ENCODE assay signal across 12 cellular contexts in the genomic region with DNA sequence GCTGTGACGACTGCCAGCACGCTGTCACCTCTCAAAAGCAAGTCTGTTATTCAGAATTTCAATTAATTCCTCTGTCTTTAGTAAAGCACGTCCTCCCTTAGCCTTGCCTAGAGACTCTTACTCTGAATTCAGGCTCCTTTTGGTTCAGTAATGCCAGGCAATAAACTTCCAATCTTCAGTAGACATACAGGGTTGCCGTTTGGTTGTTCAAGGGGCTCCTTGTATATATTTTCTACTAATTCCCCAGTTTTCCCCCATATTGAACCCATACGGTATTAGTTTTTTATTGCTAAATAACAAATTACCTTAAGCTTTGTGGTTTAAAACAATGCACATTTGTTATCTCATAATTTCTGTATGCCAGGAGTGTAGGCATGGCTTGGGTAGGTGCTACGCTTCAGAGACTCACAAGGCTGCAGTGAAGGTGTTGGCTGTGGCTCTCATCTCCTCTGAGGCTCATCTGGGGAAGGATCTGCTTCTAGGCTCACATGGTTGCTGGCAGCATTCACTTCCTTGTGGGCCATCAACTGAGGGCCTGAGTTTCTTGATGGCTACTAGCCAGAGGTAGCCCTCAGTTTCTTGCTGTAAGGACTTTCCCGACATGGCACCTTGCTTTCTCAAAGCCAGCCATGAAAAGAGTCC. TPM values are rescaled to one million over a fixed set of nuclear protein-coding genes. Genes with fewer than 3 reads are reported as not detected.
DNase-seq lines count a peak whose midpoint lies in the region; TF ChIP-seq lines count a peak whose summit lies in the region.
"Had no signal": no experiment of that assay in that cellular context is flagged by ENCODE, and none has a peak within 500 bp of the region (broad histone marks: within the 10 kb centered on the region; RNA-seq: fewer than 3 reads in every experiment).

No MANE protein-coding gene starts in this region.

- H3K27me3 ChIP-seq in left ventricle myocardium inferior (ENCODE audit: low read depth) (no peaks in the 10 kb centered on the region), thymus (ENCODE audit: control insufficient read depth, insufficient read depth) (no peaks in the 10 kb centered on the region), WERI-Rb-1 (ENCODE audit: insufficient read depth, low read depth, severe bottlenecking) (no peaks in the 10 kb centered on the region)
- H3K27me3 ChIP-seq: BLaER1 had no signal

- H3K4me1 ChIP-seq in left ventricle myocardium inferior (peaks cover 13% of the 10 kb centered on the region), thymus (ENCODE audit: control insufficient read depth, insufficient read depth, low read length) (peaks cover 11% of the 10 kb centered on the region)

- H3K9me3 ChIP-seq in left ventricle myocardium inferior (replicated peaks) (no peaks in the 10 kb centered on the region), thymus (ENCODE audit: control insufficient read depth) (no peaks in the 10 kb centered on the region), WERI-Rb-1 (ENCODE audit: severe bottlenecking) (no peaks in the 10 kb centered on the region)

- peaks cover 79% of the 10 kb centered on the region for H3K4me1 Mint-ChIP-seq in activated T-cell treated with anti-CD3 and anti-CD28 coated beads, Interleukin-2, amount 50 U/mL, for 24 hours (ENCODE audit: low read depth)
- peaks cover 78% of the 10 kb centered on the region for H3K4me1 Mint-ChIP-seq in activated CD4-positive, alpha-beta memory T cell treated with anti-CD3 and anti-CD28 coated beads, Interleukin-2, amount 10 ng/mL, durations not matched to agents 7 days and 5 days

- H3K36me3 ChIP-seq in left ventricle myocardium inferior = no peaks in the 10 kb centered on the region
- H3K36me3 ChIP-seq in thymus (ENCODE audit: control insufficient read depth, insufficient read depth) = no peaks in the 10 kb centered on the region
- H3K36me3 ChIP-seq in WERI-Rb-1 = no peaks in the 10 kb centered on the region
- H3K36me3 ChIP-seq: BLaER1 had no signal

- TF ChIP-seq CTCF in left ventricle myocardium inferior (IDR thresholded peaks at IDR 0.05; ENCODE audit: borderline replicate concordance) (no peak), WERI-Rb-1 (IDR thresholded peaks at IDR 0.05; ENCODE audit: low read depth, low read length) (no peak)

- H3K27ac Mint-ChIP-seq in activated T-cell treated with anti-CD3 and anti-CD28 coated beads, Interleukin-2, amount 50 U/mL, for 24 hours = peak overlapping the region; percentile 86
- H3K27ac Mint-ChIP-seq in activated CD4-positive, alpha-beta memory T cell treated with anti-CD3 and anti-CD28 coated beads, Interleukin-2, amount 10 ng/mL, durations not matched to agents 7 days and 5 days = peak overlapping the region; percentile 74

- H3K27ac ChIP-seq in left ventricle myocardium inferior (replicated peaks) (peak overlapping the region; percentile 43), thymus (ENCODE audit: low read depth) (peak overlapping the region; percentile 53), WERI-Rb-1 (no peak overlapping the region)
- H3K27ac ChIP-seq: BLaER1, SK-N-MC had no signal

- peak overlapping the region; percentile 69 for H3K4me3 Mint-ChIP-seq in activated T-cell treated with anti-CD3 and anti-CD28 coated beads, Interleukin-2, amount 50 U/mL, for 24 hours
- peak overlapping the region; percentile 64 for H3K4me3 Mint-ChIP-seq in activated CD4-positive, alpha-beta memory T cell treated with anti-CD3 and anti-CD28 coated beads, Interleukin-2, amount 10 ng/mL, durations not matched to agents 7 days and 5 days

- POLR2A ChIA-PET in activated CD4-positive, alpha-beta memory T cell treated with anti-CD3 and anti-CD28 coated beads, Interleukin-2, amount 10 ng/mL, durations not matched to agents 7 days and 5 days (lab: Charles Lee) = interaction anchor here (0.7 to 7.1 kb wide), 9 partner anchors 9 to 90 kb away, joined by 3 to 243 read pairs (median 67); partner anchors contain the start of genes CD69, CLEC2D and CLECL1

- peaks cover 11% of the 10 kb centered on the region for H3K36me3 Mint-ChIP-seq in activated T-cell treated with anti-CD3 and anti-CD28 coated beads, Interleukin-2, amount 50 U/mL, for 24 hours (ENCODE audit: low read depth)
- H3K36me3 Mint-ChIP-seq in activated CD4-positive, alpha-beta memory T cell treated with anti-CD3 and anti-CD28 coated beads, Interleukin-2, amount 10 ng/mL, durations not matched to agents 7 days and 5 days (ENCODE audit: low read depth) = peaks cover 27% of the 10 kb centered on the region

- H3K4me3 ChIP-seq in left ventricle myocardium inferior (peak overlapping the region; percentile 59), thymus (ENCODE audit: low read length) (peak overlapping the region; percentile 21), WERI-Rb-1 (ENCODE audit: low read depth, low read length) (no peak overlapping the region)
- H3K4me3 ChIP-seq: BLaER1, SK-N-MC had no signal

- DNase-seq in activated T-cell treated with anti-CD3 and anti-CD28 coated beads, Interleukin-2, amount 50 U/mL, for 24 hours = no peak
- DNase-seq in activated T-cell treated with anti-CD3 and anti-CD28 coated beads, Interleukin-2, amount 50 U/mL, for 48 hours = no peak
- DNase-seq in activated CD4-positive, alpha-beta memory T cell treated with anti-CD3 and anti-CD28 coated beads, Interleukin-2, amount 10 ng/mL, durations not matched to agents 7 days and 5 days = no peak
- no peak for DNase-seq in left ventricle myocardium inferior
- no peak for DNase-seq in NCI-H2107 treated with DMSO at 0.1 percent for 48 hours (lab: John Stamatoyannopoulos, UW; ENCODE audit: unreplicated experiment)
- DNase-seq in hepatic stellate cell (ENCODE audit: low spot score) = no peak
- no peak for DNase-seq in WERI-Rb-1
- DNase-seq: kidney glomerular epithelial cell, NCI-H1417 treated with DMSO at 0.1 percent for 48 hours had no signal

- H3K9me3 Mint-ChIP-seq in activated T-cell treated with anti-CD3 and anti-CD28 coated beads, Interleukin-2, amount 50 U/mL, for 24 hours = peaks cover 4% of the 10 kb centered on the region
- H3K9me3 Mint-ChIP-seq in activated CD4-positive, alpha-beta memory T cell treated with anti-CD3 and anti-CD28 coated beads, Interleukin-2, amount 10 ng/mL, durations not matched to agents 7 days and 5 days = peaks cover 13% of the 10 kb centered on the region

- H3K27me3 Mint-ChIP-seq in activated T-cell treated with anti-CD3 and anti-CD28 coated beads, Interleukin-2, amount 50 U/mL, for 24 hours = no peaks in the 10 kb centered on the region
- no peaks in the 10 kb centered on the region for H3K27me3 Mint-ChIP-seq in activated CD4-positive, alpha-beta memory T cell treated with anti-CD3 and anti-CD28 coated beads, Interleukin-2, amount 10 ng/mL, durations not matched to agents 7 days and 5 days

- WGBS in thymus = 80% methylated on average over 7 of the region's 7 CpGs

- CTCF ChIA-PET in activated CD4-positive, alpha-beta memory T cell treated with anti-CD3 and anti-CD28 coated beads, Interleukin-2, amount 10 ng/mL, durations not matched to agents 7 days and 5 days (lab: Charles Lee) = interaction anchor here (1.0 to 2.3 kb wide), 2 partner anchors 11 to 58 kb away, joined by 4 to 6 read pairs; no protein-coding TSS in a partner anchor

- intact Hi-C loops in left ventricle myocardium inferior (cut with micrococcal nuclease) = no loop called here

RNA-seq across cellular contexts. Expression of gene CLECL1, which starts 7.3 kb away (rescaled TPM):
- 10 to 100 TPM; 13.5 to 15.4 TPM for total RNA-seq in activated CD4-positive, alpha-beta memory T cell treated with anti-CD3 and anti-CD28 coated beads, Interleukin-2, amount 10 ng/mL, durations not matched to agents 7 days and 5 days
- total RNA-seq in left ventricle myocardium inferior = not detected
- 11.2 TPM for polyA plus RNA-seq in thymus

RNA-seq across cellular contexts. Expression of gene CD69, which starts 20.5 kb away (rescaled TPM):
- 100 to 1,000 TPM; 196 to 197 TPM for total RNA-seq in activated CD4-positive, alpha-beta memory T cell treated with anti-CD3 and anti-CD28 coated beads, Interleukin-2, amount 10 ng/mL, durations not matched to agents 7 days and 5 days
- 0.25 TPM for total RNA-seq in left ventricle myocardium inferior
- 222 TPM for polyA plus RNA-seq in thymus

Comparison
In these comparisons a context has a peak if more than half of its experiments do, and no peak if none do; other contexts are left out.
1. RNA of gene CLECL1, which starts 7.3 kb away (total RNA-seq): 13.5 to 15.4 TPM in activated CD4-positive, alpha-beta memory T cell treated with anti-CD3 and anti-CD28 coated beads, Interleukin-2, amount 10 ng/mL, durations not matched to agents 7 days and 5 days; not detected in left ventricle myocardium inferior (single experiment); every median in the first group is over 10 times any median in the second.
2. RNA of gene CD69, which starts 20.5 kb away (total RNA-seq): 196 to 197 TPM in activated CD4-positive, alpha-beta memory T cell treated with anti-CD3 and anti-CD28 coated beads, Interleukin-2, amount 10 ng/mL, durations not matched to agents 7 days and 5 days; 0.25 TPM in left ventricle myocardium inferior (single experiment); every median in the first group is over 100 times any median in the second.